In genomic region chrX:31268359-31268758, GRCh38 we compare ENCODE assay signal across 19 cellular contexts.
A peak's percentile ranks its signal among the peaks of the same experiment; 100 is the strongest.
DNase-seq lines count a peak whose midpoint lies in the region; ATAC-seq, FAIRE-seq and TF ChIP-seq lines count a peak whose summit lies in the region.
"Had no signal": no experiment of that assay in that cellular context is flagged by ENCODE, and none has a peak within 500 bp of the region (broad histone marks: within the 10 kb centered on the region; RNA-seq: fewer than 3 reads in every experiment).

No MANE protein-coding gene starts in this region.

- CTCF ChIA-PET in activated CD8-positive, alpha-beta T cell treated with anti-CD3 and anti-CD28 coated beads, Interleukin-2, amount 10 ng/mL, durations not matched to agents 7 days and 5 days (lab: Charles Lee) = no interaction called here

- no peaks in the 10 kb centered on the region for H3K4me1 ChIP-seq in BE2C
- H3K4me1 ChIP-seq: tibial artery had no signal

- no peak for FAIRE-seq in D721Med (lab: Jason Lieb, UNC)
- FAIRE-seq: GM19239, kidney had no signal

- ATAC-seq in stimulated activated naive CD8-positive, alpha-beta T cell treated with anti-CD3 and anti-CD28 coated beads, Interleukin-15, Interleukin-2, amounts not matched to agents 100 U/mL and 50 U/mL, for 24 hours = no peak
- no peak for ATAC-seq in activated CD8-positive, alpha-beta T cell treated with anti-CD3 and anti-CD28 coated beads, Interleukin-2, amount 10 ng/mL, durations not matched to agents 7 days and 5 days
- ATAC-seq: Right ventricle myocardium inferior had no signal

- H3K4me3 ChIP-seq in BE2C (ENCODE audit: low read depth, low read length) (no peak overlapping the region), H7 (ENCODE audit: insufficient read depth, low read depth, low read length) (no peak overlapping the region)
- H3K4me3 ChIP-seq: heart left ventricle, tibial artery had no signal

- no peak overlapping the region for H3K4me3 Mint-ChIP-seq in activated CD8-positive, alpha-beta T cell treated with anti-CD3 and anti-CD28 coated beads, Interleukin-2, amount 10 ng/mL, durations not matched to agents 7 days and 5 days
- H3K4me3 Mint-ChIP-seq: T-helper 1 cell treated with Interleukin-12 subunit alpha and Interleukin-12 subunit beta and Interleukin-4 antibody, amounts not matched to agents 30 μg/mL and 1 μg/mL, for 36 hours had no signal

- TF ChIP-seq CTCF in BE2C (IDR thresholded peaks at IDR 0.05; ENCODE audit: low read depth, low read length) = peak; percentile 27; the same call in 1 of the 2 replicates
- no peak for TF ChIP-seq CTCF in D721Med (IDR thresholded peaks at IDR 0.05; ENCODE audit: insufficient read depth, missing control alignments)

- no peaks in the 10 kb centered on the region for H3K9me3 ChIP-seq in BE2C
- H3K9me3 ChIP-seq: heart left ventricle, tibial artery had no signal

- no peaks in the 10 kb centered on the region for H3K36me3 Mint-ChIP-seq in activated CD8-positive, alpha-beta T cell treated with anti-CD3 and anti-CD28 coated beads, Interleukin-2, amount 10 ng/mL, durations not matched to agents 7 days and 5 days (ENCODE audit: low read depth)

- H3K27me3 ChIP-seq in BE2C (no peaks in the 10 kb centered on the region), H7 (ENCODE audit: control insufficient read depth, insufficient read depth, low read length) (no peaks in the 10 kb centered on the region; the same call in 1 of the 2 replicates)
- H3K27me3 ChIP-seq: tibial artery had no signal

- POLR2A ChIA-PET in activated CD8-positive, alpha-beta T cell treated with anti-CD3 and anti-CD28 coated beads, Interleukin-2, amount 10 ng/mL, durations not matched to agents 7 days and 5 days (lab: Charles Lee) = no interaction called here

- H3K36me3 ChIP-seq in BE2C = no peaks in the 10 kb centered on the region
- H3K36me3 ChIP-seq in H7 (replicated peaks; ENCODE audit: control insufficient read depth, insufficient read depth, low read length) = no peaks in the 10 kb centered on the region
- H3K36me3 ChIP-seq: heart left ventricle, tibial artery had no signal

- H3K4me1 Mint-ChIP-seq in activated CD8-positive, alpha-beta T cell treated with anti-CD3 and anti-CD28 coated beads, Interleukin-2, amount 10 ng/mL, durations not matched to agents 7 days and 5 days (ENCODE audit: low read depth) = peaks cover 3% of the 10 kb centered on the region

- H3K27ac Mint-ChIP-seq in activated CD8-positive, alpha-beta T cell treated with anti-CD3 and anti-CD28 coated beads, Interleukin-2, amount 10 ng/mL, durations not matched to agents 7 days and 5 days = no peak overlapping the region
- H3K27ac Mint-ChIP-seq: T-helper 1 cell treated with Interleukin-12 subunit alpha and Interleukin-12 subunit beta and Interleukin-4 antibody, amounts not matched to agents 30 μg/mL and 1 μg/mL, for 36 hours had no signal

- in situ Hi-C loops in SK-MEL-5 (cut with HindIII; ENCODE audit: low pct_unique_long_range_greater_than_20kb, low sequenced_read_pairs) = no loop called here

- peaks cover 24% of the 10 kb centered on the region for H3K27me3 Mint-ChIP-seq in activated CD8-positive, alpha-beta T cell treated with anti-CD3 and anti-CD28 coated beads, Interleukin-2, amount 10 ng/mL, durations not matched to agents 7 days and 5 days (ENCODE audit: low read depth)

- no peaks in the 10 kb centered on the region for H3K9me3 Mint-ChIP-seq in activated CD8-positive, alpha-beta T cell treated with anti-CD3 and anti-CD28 coated beads, Interleukin-2, amount 10 ng/mL, durations not matched to agents 7 days and 5 days (ENCODE audit: insufficient read depth)
- H3K9me3 Mint-ChIP-seq: T-helper 1 cell treated with Interleukin-12 subunit alpha and Interleukin-12 subunit beta and Interleukin-4 antibody, amounts not matched to agents 30 μg/mL and 1 μg/mL, for 36 hours had no signal

- no peak for DNase-seq in BE2C
- DNase-seq in H7 = peak; percentile 11
- DNase-seq in SK-MEL-5 (ENCODE audit: low read depth, low spot score) = peak; percentile 20
- DNase-seq in iPS-NIHi7 (ENCODE audit: extremely low spot score) = peak; percentile 22
- no peak for DNase-seq in stimulated activated naive CD8-positive, alpha-beta T cell treated with anti-CD3 and anti-CD28 coated beads, Interleukin-15, Interleukin-2, amounts not matched to agents 100 U/mL and 50 U/mL, for 24 hours
- DNase-seq in activated CD8-positive, alpha-beta memory T cell treated with anti-CD3 and anti-CD28 coated beads, Interleukin-2, amount 50 U/mL, for 4 hours = no peak
- no peak for DNase-seq in D721Med (ENCODE audit: insufficient read length, low spot score)
- DNase-seq in activated CD8-positive, alpha-beta T cell treated with anti-CD3 and anti-CD28 coated beads, Interleukin-2, amount 10 ng/mL, durations not matched to agents 7 days and 5 days = no peak
- DNase-seq: activated effector memory CD4-positive, alpha-beta T cell treated with anti-CD3 and anti-CD28 coated beads, Interleukin-2, amount 50 U/mL, for 16 hours; Calu3; cortex of kidney; heart left ventricle; kidney; NCI-H2107; NK-92 treated with Interleukin-12 subunit alpha and Interleukin-12 subunit beta, amount 100 ng/mL, for 24 hours; tibial artery had no signal

Comparison
In these comparisons a context has a peak if more than half of its experiments do, and no peak if none do; other contexts are left out.
1. DNase-seq: peak in H7 (single experiment), SK-MEL-5 (single experiment) and iPS-NIHi7 (single experiment); none in BE2C (single experiment), stimulated activated naive CD8-positive, alpha-beta T cell treated with anti-CD3 and anti-CD28 coated beads, Interleukin-15, Interleukin-2, amounts not matched to agents 100 U/mL and 50 U/mL, for 24 hours (single experiment), activated CD8-positive, alpha-beta memory T cell treated with anti-CD3 and anti-CD28 coated beads, Interleukin-2, amount 50 U/mL, for 4 hours (single experiment), D721Med (single experiment) and activated CD8-positive, alpha-beta T cell treated with anti-CD3 and anti-CD28 coated beads, Interleukin-2, amount 10 ng/mL, durations not matched to agents 7 days and 5 days (single experiment).